Comparison of ENCODE assay signal across 17 cellular contexts in the genomic region with DNA sequence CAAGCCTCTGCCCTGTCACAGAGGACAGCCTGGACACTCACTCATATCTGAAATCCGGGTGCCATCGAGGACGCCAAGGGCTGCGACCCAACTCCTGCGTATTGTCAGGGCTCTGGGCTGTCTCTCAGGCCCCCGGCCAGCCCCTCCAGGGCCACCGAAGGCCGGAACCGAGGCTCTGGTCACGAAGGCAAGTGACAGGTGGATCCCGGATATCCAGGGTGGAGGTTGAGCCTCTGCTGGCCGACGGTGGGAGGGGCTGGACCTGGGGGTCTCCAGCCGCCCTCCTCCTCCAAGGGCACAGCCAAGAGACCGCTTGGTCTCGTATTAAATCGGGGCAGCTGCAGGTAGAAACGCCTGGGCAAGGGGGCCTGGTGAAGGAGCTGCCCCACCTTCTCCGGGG. TPM values are rescaled to one million over a fixed set of nuclear protein-coding genes. Genes with fewer than 3 reads are reported as not detected.
"Had no signal": no experiment of that assay in that cellular context is flagged by ENCODE, and none has a peak within 500 bp of the region (broad histone marks: within the 10 kb centered on the region; RNA-seq: fewer than 3 reads in every experiment).

No MANE protein-coding gene starts in this region.

- H3K27me3 ChIP-seq: stomach, uterus had no signal

- H3K4me3 Mint-ChIP-seq: activated CD8-positive, alpha-beta memory T cell treated with anti-CD3 and anti-CD28 coated beads, Interleukin-2, amount 10 ng/mL, durations not matched to agents 7 days and 5 days; activated T-cell treated with anti-CD3 and anti-CD28 coated beads, Interleukin-2, amount 50 U/mL, for 4 hours; endodermal cell had no signal

- H3K4me3 ChIP-seq: coronary artery, lung, prostate gland, uterus had no signal

- H3K9me3 Mint-ChIP-seq: activated T-cell treated with anti-CD3 and anti-CD28 coated beads, Interleukin-2, amount 50 U/mL, for 4 hours; endodermal cell; naive thymus-derived CD8-positive, alpha-beta T cell had no signal

- DNase-seq: activated CD4-positive, alpha-beta T cell treated with anti-CD3 and anti-CD28 coated beads, Interleukin-2, amount 50 U/mL, for 4 hours; activated CD8-positive, alpha-beta memory T cell treated with anti-CD3 and anti-CD28 coated beads, Interleukin-2, amount 10 ng/mL, durations not matched to agents 7 days and 5 days; activated T-cell treated with anti-CD3 and anti-CD28 coated beads, Interleukin-2, amount 50 U/mL, for 4 hours; caudate nucleus; endodermal cell; erythroblast; hippocampal formation; naive thymus-derived CD8-positive, alpha-beta T cell; stimulated activated CD4-positive, alpha-beta T cell treated with anti-CD3 and anti-CD28 coated beads, Interleukin-2, amount 100 ng/mL, for 48 hours; stomach; SW 1271; uterus had no signal

- H3K27ac ChIP-seq: coronary artery, prostate gland, stomach, uterus had no signal

- H3K27me3 Mint-ChIP-seq: activated CD8-positive, alpha-beta memory T cell treated with anti-CD3 and anti-CD28 coated beads, Interleukin-2, amount 10 ng/mL, durations not matched to agents 7 days and 5 days; naive thymus-derived CD8-positive, alpha-beta T cell had no signal

- H3K36me3 ChIP-seq: prostate gland, uterus had no signal

- H3K27ac Mint-ChIP-seq: activated CD8-positive, alpha-beta memory T cell treated with anti-CD3 and anti-CD28 coated beads, Interleukin-2, amount 10 ng/mL, durations not matched to agents 7 days and 5 days had no signal

- H3K9me3 ChIP-seq: prostate gland, stomach, uterus had no signal

- ATAC-seq: activated CD4-positive, CD25-positive, alpha-beta regulatory T cell treated with anti-CD3 and anti-CD28 coated beads, Interleukin-2, amount 50 U/mL, for 24 hours; activated CD8-positive, alpha-beta memory T cell treated with anti-CD3 and anti-CD28 coated beads, Interleukin-2, amount 10 ng/mL, durations not matched to agents 7 days and 5 days; activated T-cell treated with anti-CD3 and anti-CD28 coated beads, Interleukin-2, amount 50 U/mL, for 4 hours; naive thymus-derived CD8-positive, alpha-beta T cell; sciatic nerve had no signal

RNA-seq across cellular contexts. Expression of gene FGF22, which starts 17.9 kb away (rescaled TPM):
- total RNA-seq: activated CD8-positive, alpha-beta memory T cell treated with anti-CD3 and anti-CD28 coated beads, Interleukin-2, amount 10 ng/mL, durations not matched to agents 7 days and 5 days; activated T-cell treated with anti-CD3 and anti-CD28 coated beads, Interleukin-2, amount 50 U/mL, for 4 hours had no signal

RNA-seq across cellular contexts. Expression of gene PRSS57, which starts 37.6 kb away (rescaled TPM):
- total RNA-seq: endodermal cell; naive thymus-derived CD8-positive, alpha-beta T cell; sciatic nerve; stomach; uterus had no signal
